In genomic region chr10:53864850-53865249, GRCh38 we compare ENCODE assay signal across 20 cellular contexts.
DNase-seq lines count a peak whose midpoint lies in the region; ATAC-seq, FAIRE-seq and TF ChIP-seq lines count a peak whose summit lies in the region.
"Had no signal": no experiment of that assay in that cellular context is flagged by ENCODE, and none has a peak within 500 bp of the region (broad histone marks: within the 10 kb centered on the region; RNA-seq: fewer than 3 reads in every experiment).

No MANE protein-coding gene starts in this region.

- ATAC-seq in right lobe of liver, result peak; percentile 43 to 78 (median 56)
- ATAC-seq: A549 had no signal

- H3K27ac ChIP-seq in right lobe of liver (no peak overlapping the region), small intestine (ENCODE audit: low read depth in 1 of 2, low read length in 1 of 2) (no peak overlapping the region)
- H3K27ac ChIP-seq: 22Rv1, A549, BLaER1, GM23248, HL-60 had no signal

- no peaks in the 10 kb centered on the region for H3K4me1 Mint-ChIP-seq in HFFc6 (ENCODE audit: low read depth)
- H3K4me1 Mint-ChIP-seq: CD14-positive monocyte; CD4-positive, alpha-beta memory T cell had no signal

- no peaks in the 10 kb centered on the region for H3K27me3 Mint-ChIP-seq in HFFc6 (ENCODE audit: insufficient read depth)
- H3K27me3 Mint-ChIP-seq: CD4-positive, alpha-beta memory T cell had no signal

- H3K36me3 ChIP-seq in right lobe of liver (no peaks in the 10 kb centered on the region), small intestine (ENCODE audit: control insufficient read depth in 2 of 2, insufficient read depth in 2 of 2, low read length in 2 of 2) (no peaks in the 10 kb centered on the region)
- H3K36me3 ChIP-seq: BLaER1, HAP-1 had no signal

- peak; percentile 39 for DNase-seq in DMS53 (lab: John Stamatoyannopoulos, UW)
- DNase-seq in DMS53 treated with DMSO at 0.1 percent for 48 hours (lab: John Stamatoyannopoulos, UW; ENCODE audit: unreplicated experiment), result no peak
- peak; percentile 71 for DNase-seq in NCI-H748 (lab: John Stamatoyannopoulos, UW; ENCODE audit: unreplicated experiment)
- no peak for DNase-seq in right lobe of liver
- peak; percentile 51 for DNase-seq in small intestine
- DNase-seq in SW480 (ENCODE audit: low spot score), result no peak
- no peak for DNase-seq in stimulated activated naive CD4-positive, alpha-beta T cell (lab: John Stamatoyannopoulos, UW)
- no peak for DNase-seq in HFFc6
- DNase-seq: Calu3; CD4-positive, alpha-beta memory T cell; GM23248 had no signal

- intact Hi-C loops in right lobe of liver (cut with DNase I), result no loop called here

- H3K4me1 ChIP-seq in right lobe of liver, result no peaks in the 10 kb centered on the region
- H3K4me1 ChIP-seq in small intestine (ENCODE audit: control insufficient read depth in 2 of 2, insufficient read depth in 1 of 2, low read depth in 1 of 2, low read length in 1 of 2), result peaks cover 0 to 2% of the 10 kb centered on the region in 2 donors
- H3K4me1 ChIP-seq: A549, BLaER1 had no signal

- H3K9me3 ChIP-seq in right lobe of liver (no peaks in the 10 kb centered on the region), small intestine (ENCODE audit: control insufficient read depth, low read depth) (no peaks in the 10 kb centered on the region)
- H3K9me3 ChIP-seq: A549, BLaER1, HAP-1 had no signal

- TF ChIP-seq POLR2A in right lobe of liver (IDR thresholded peaks at IDR 0.05), result no peak

- H3K4me3 ChIP-seq in right lobe of liver (no peak overlapping the region), small intestine (ENCODE audit: low read depth in 1 of 2, low read length in 2 of 2) (no peak overlapping the region)
- H3K4me3 ChIP-seq: A549, BLaER1, GM23248, HAP-1 had no signal

- H3K9me3 Mint-ChIP-seq in HFFc6, result peaks cover 11% of the 10 kb centered on the region
- H3K9me3 Mint-ChIP-seq: CD14-positive monocyte had no signal

- no peak overlapping the region for H3K27ac Mint-ChIP-seq in HFFc6
- H3K27ac Mint-ChIP-seq: CD14-positive monocyte; CD4-positive, alpha-beta memory T cell had no signal

- no peak overlapping the region for H3K4me3 Mint-ChIP-seq in HFFc6
- H3K4me3 Mint-ChIP-seq: CD14-positive monocyte; CD4-positive, alpha-beta memory T cell had no signal

- TF ChIP-seq CTCF in right lobe of liver (IDR thresholded peaks at IDR 0.05), result no peak
- TF ChIP-seq CTCF in HFFc6 (IDR thresholded peaks at IDR 0.05), result no peak

- H3K36me3 Mint-ChIP-seq in HFFc6 (ENCODE audit: low read depth), result no peaks in the 10 kb centered on the region
- H3K36me3 Mint-ChIP-seq: CD14-positive monocyte; CD4-positive, alpha-beta memory T cell had no signal

- no peak for FAIRE-seq in small intestine (lab: Jason Lieb, UNC)
- FAIRE-seq: A549, G401.6, GM12891, GM19239 had no signal

- H3K27me3 ChIP-seq in right lobe of liver (no peaks in the 10 kb centered on the region), small intestine (ENCODE audit: control insufficient read depth in 2 of 2, insufficient read depth in 2 of 2, low read length in 2 of 2) (no peaks in the 10 kb centered on the region)
- H3K27me3 ChIP-seq: BLaER1 had no signal

- WGBS in right lobe of liver (ENCODE audit: insufficient coverage, low coverage, low lambda C conversion rate, missing lambda C conversion rate), result 65% methylated on average over 4 of the region's 4 CpGs
- 45 to 75% (median 48%) methylated on average over 4 of the region's 4 CpGs for whole genome bisulfite sequencing in small intestine, 3 donors

Comparison
In these comparisons a context has a peak if more than half of its experiments do, and no peak if none do; other contexts are left out.
1. DNase-seq: peak in DMS53 (single experiment), NCI-H748 (single experiment) and small intestine (single experiment); none in DMS53 treated with DMSO at 0.1 percent for 48 hours (single experiment), right lobe of liver (0 of 3), SW480 (single experiment), stimulated activated naive CD4-positive, alpha-beta T cell (0 of 6) and HFFc6 (single experiment).